ENCODE assay signal across 7 cellular contexts in the genomic region with DNA sequence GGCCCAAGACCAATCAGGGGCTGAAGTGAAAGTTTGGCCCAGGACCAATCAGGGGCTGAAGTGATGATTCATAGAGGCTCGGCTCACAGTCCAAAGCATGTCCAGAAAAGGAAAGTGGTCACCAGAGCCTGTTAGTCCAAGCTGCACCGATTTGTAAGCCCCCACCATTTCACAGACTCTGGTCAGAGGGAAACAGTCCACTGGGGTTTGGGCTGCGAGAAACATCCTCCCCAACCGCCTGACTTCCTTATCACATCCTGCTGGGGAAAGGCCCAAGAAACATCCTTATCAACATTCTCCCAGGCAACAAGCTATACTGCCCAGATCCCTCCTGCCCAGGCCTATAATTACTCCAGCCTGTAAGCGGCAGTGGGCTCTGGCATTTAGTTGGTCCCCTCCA.
A peak's percentile ranks its signal among the peaks of the same experiment; 100 is the strongest.
DNase-seq lines count a peak whose midpoint lies in the region; ATAC-seq, FAIRE-seq and TF ChIP-seq lines count a peak whose summit lies in the region.
"Not testable (repeated sequence)": the region's sequence is repeated elsewhere in the genome, so short reads cannot be mapped to it uniquely, and the experiment has no call there.

No MANE protein-coding gene starts in this region.

- peak; percentile 41 for DNase-seq in CD14-positive monocyte (ENCODE audit: low spot score)
- peak; percentile 92 for DNase-seq in brain microvascular endothelial cell
- not testable (repeated sequence) for DNase-seq in fibroblast of the aortic adventitia (ENCODE audit: low read depth); neural crest cell (ENCODE audit: low read depth, low spot score)
- DNase-seq in left cardiac atrium, result peak; percentile 45
- peak; percentile 62 for DNase-seq in kidney
- peak; percentile 33 for DNase-seq in stomach

- H3K9ac ChIP-seq in kidney (ENCODE audit: low read length in 2 of 2), result not testable (repeated sequence)

- in situ Hi-C loops in brain microvascular endothelial cell (cut with HindIII; ENCODE audit: low pct_ligation_motif_present, low sequenced_read_pairs), result not testable (repeated sequence)

- WGBS in stomach, 5 donors, result 3 to 18% (median 5%) methylated on average over 3 to 4 of the region's 5 CpGs

- TF ChIP-seq CTCF in CD14-positive monocyte (IDR thresholded peaks at IDR 0.05); brain microvascular endothelial cell (IDR thresholded peaks at IDR 0.05; ENCODE audit: low read depth, low read length, missing control alignments); fibroblast of the aortic adventitia (IDR thresholded peaks at IDR 0.05; ENCODE audit: insufficient read depth, low read length); kidney (IDR thresholded peaks at IDR 0.05; ENCODE audit: borderline replicate concordance, extremely low read depth, insufficient read depth); neural crest cell (conservative IDR thresholded peaks at IDR 0.05); stomach (IDR thresholded peaks at IDR 0.05): not testable (repeated sequence)

- H3K4me3 ChIP-seq in brain microvascular endothelial cell (ENCODE audit: low read depth, low read length); kidney (ENCODE audit: low read length in 2 of 2); stomach: not testable (repeated sequence)
- H3K4me3 ChIP-seq in fibroblast of the aortic adventitia (ENCODE audit: low read depth, low read length), result peak overlapping the region; percentile 37

- not testable (repeated sequence) for FAIRE-seq in kidney (lab: Jason Lieb, UNC)

- not testable (repeated sequence) for ATAC-seq in left cardiac atrium

- H3K9me3 Mint-ChIP-seq in CD14-positive monocyte, neural crest cell: not testable (repeated sequence)

- not testable (repeated sequence) for H3K27me3 Mint-ChIP-seq in CD14-positive monocyte (ENCODE audit: low read depth in 3 of 3); neural crest cell (ENCODE audit: low read depth)

- peak overlapping the region in 1 of 7 donors; percentile 78 for H3K27ac Mint-ChIP-seq in CD14-positive monocyte
- peak overlapping the region; percentile 83 for H3K27ac Mint-ChIP-seq in neural crest cell (ENCODE audit: unreplicated experiment)

- not testable (repeated sequence) for H3K36me3 ChIP-seq in brain microvascular endothelial cell (replicated peaks); kidney (ENCODE audit: control insufficient read depth in 1 of 2, insufficient read depth in 2 of 2, low read length in 2 of 2); stomach

- TF ChIP-seq EP300 in stomach (IDR thresholded peaks at IDR 0.05), result not testable (repeated sequence)

- intact Hi-C loops in CD14-positive monocyte (cut with micrococcal nuclease); left cardiac atrium (cut with DNase I); kidney (cut with DNase I); stomach (cut with DNase I; ENCODE audit: low total_unique reads): not testable (repeated sequence)

- H3K27ac ChIP-seq in brain microvascular endothelial cell (peak overlapping the region; percentile 67), stomach (peak overlapping the region in 2 of 5 donors; percentile 20 to 70)
- not testable (repeated sequence) for H3K27ac ChIP-seq in kidney (ENCODE audit: low read depth in 2 of 2, low read length in 2 of 2)

- H3K4me3 Mint-ChIP-seq in CD14-positive monocyte, result peak overlapping the region in 1 of 2 donors; percentile 46
- peak overlapping the region; percentile 57 for H3K4me3 Mint-ChIP-seq in neural crest cell

- not testable (repeated sequence) for H3K4me1 Mint-ChIP-seq in CD14-positive monocyte, neural crest cell

- H3K9me3 ChIP-seq in kidney (ENCODE audit: control insufficient read depth in 1 of 2, low read length in 2 of 2); stomach: not testable (repeated sequence)

- H3K27me3 ChIP-seq in brain microvascular endothelial cell (replicated peaks); stomach: not testable (repeated sequence)

- H3K36me3 Mint-ChIP-seq in CD14-positive monocyte; neural crest cell (ENCODE audit: low read depth): not testable (repeated sequence)

- TF ChIP-seq POLR2A in stomach (IDR thresholded peaks at IDR 0.05), result not testable (repeated sequence)

- H3K4me1 ChIP-seq in kidney (ENCODE audit: control insufficient read depth in 1 of 2, insufficient read depth in 1 of 2, low read depth in 1 of 2, low read length in 2 of 2); stomach: not testable (repeated sequence)
